8 cellular contexts compared by ENCODE assay signal in the genomic region with DNA sequence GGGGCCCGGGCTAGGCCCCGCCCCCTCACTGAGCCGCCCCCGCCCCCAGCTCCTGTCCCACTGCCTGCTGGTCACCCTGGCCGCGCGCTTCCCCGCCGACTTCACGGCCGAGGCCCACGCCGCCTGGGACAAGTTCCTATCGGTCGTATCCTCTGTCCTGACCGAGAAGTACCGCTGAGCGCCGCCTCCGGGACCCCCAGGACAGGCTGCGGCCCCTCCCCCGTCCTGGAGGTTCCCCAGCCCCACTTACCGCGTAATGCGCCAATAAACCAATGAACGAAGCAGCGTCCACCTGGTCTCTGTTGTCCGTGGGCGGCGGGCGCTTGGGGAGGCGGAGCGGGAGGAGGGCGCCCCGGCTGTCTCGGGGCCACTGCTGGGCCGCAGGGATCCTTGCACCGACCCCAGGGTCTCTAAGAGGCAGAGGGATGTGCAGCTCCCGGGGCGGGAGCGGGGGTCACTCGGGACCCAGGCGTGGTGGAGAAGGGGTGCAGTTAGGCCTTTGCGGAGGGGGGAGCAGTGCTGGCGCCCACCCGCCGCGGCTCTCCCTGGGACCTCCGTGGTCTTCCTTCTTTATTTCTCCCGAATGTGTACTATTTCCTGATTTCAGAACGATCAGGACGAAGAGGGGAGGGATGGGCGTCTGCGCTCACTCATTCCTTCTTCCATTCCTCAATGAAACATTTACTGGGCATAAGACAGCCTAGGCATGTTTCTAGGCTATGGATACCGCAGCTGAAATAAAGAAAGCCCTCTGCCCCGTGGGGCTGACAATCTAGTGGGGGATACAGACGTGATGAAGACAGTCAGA. TPM values are rescaled to one million over a fixed set of nuclear protein-coding genes. Genes with fewer than 3 reads are reported as not detected.
A peak's percentile ranks its signal among the peaks of the same experiment; 100 is the strongest.
DNase-seq lines count a peak whose midpoint lies in the region; ATAC-seq, FAIRE-seq and TF ChIP-seq lines count a peak whose summit lies in the region.

No MANE protein-coding gene starts in this region.

- peaks cover 2% of the 10 kb centered on the region for H3K36me3 Mint-ChIP-seq in neural progenitor cell

- H3K27ac ChIP-seq in SK-N-MC (no peak overlapping the region), neural progenitor cell (no peak overlapping the region)

- H3K27me3 Mint-ChIP-seq in neural progenitor cell (ENCODE audit: insufficient read depth, low read depth): peaks cover 55% of the 10 kb centered on the region

- H3K4me3 ChIP-seq in SK-N-MC (peak overlapping the region; percentile 84), neural progenitor cell (peak overlapping the region; percentile 57)

- H3K27ac Mint-ChIP-seq in neural progenitor cell: peak overlapping the region; percentile 48

- peaks cover 7% of the 10 kb centered on the region for H3K4me1 Mint-ChIP-seq in neural progenitor cell

- FAIRE-seq in GM12892 (lab: Jason Lieb, UNC): no peak

- peak overlapping the region; percentile 86 for H3K4me3 Mint-ChIP-seq in neural progenitor cell

- peaks cover 11% of the 10 kb centered on the region for H3F3A ChIP-seq in neural progenitor cell (ENCODE audit: low read depth)

- peak overlapping the region; percentile 90 for H3K4me2 ChIP-seq in neural progenitor cell

- H3K36me3 ChIP-seq in SK-N-MC (ENCODE audit: insufficient read depth, low read length): no peaks in the 10 kb centered on the region
- H3K36me3 ChIP-seq in neural progenitor cell: no peaks in the 10 kb centered on the region

- peak overlapping the region; percentile 94 for H2AFZ ChIP-seq in neural progenitor cell (replicated peaks)

- H3K9me3 Mint-ChIP-seq in neural progenitor cell: peaks cover 6% of the 10 kb centered on the region

- no peak overlapping the region for H3K9ac ChIP-seq in SK-N-MC (ENCODE audit: insufficient read length)
- no peak overlapping the region for H3K9ac ChIP-seq in neural progenitor cell

- no peak for TF ChIP-seq POLR2A in GM12892 (IDR thresholded peaks at IDR 0.05; ENCODE audit: low read depth, low read length)

- DNase-seq in NCI-H2171 treated with DMSO at 0.1 percent for 48 hours (lab: John Stamatoyannopoulos, UW): peak; percentile 37
- no peak for DNase-seq in NCI-H2171 (lab: John Stamatoyannopoulos, UW)
- DNase-seq in SK-N-MC (ENCODE audit: low read depth, low spot score): no peak
- peak; percentile 71 for DNase-seq in neural progenitor cell (ENCODE audit: low spot score)
- no peak for DNase-seq in activated gamma-delta T cell (lab: John Stamatoyannopoulos, UW)
- no peak for DNase-seq in GM12892 (ENCODE audit: insufficient read length)

- no peak for TF ChIP-seq CTCF in neural progenitor cell (IDR thresholded peaks at IDR 0.05)

- peaks cover 7% of the 10 kb centered on the region for H3K4me1 ChIP-seq in neural progenitor cell

- H3K27me3 ChIP-seq in neural progenitor cell: peaks cover 91% of the 10 kb centered on the region

- H4K20me1 ChIP-seq in neural progenitor cell (ENCODE audit: low read depth): no peaks in the 10 kb centered on the region

- ATAC-seq in esophagus mucosa (peak; percentile 8), GM21367 (IDR thresholded peaks at IDR 0.05; ENCODE audit: unreplicated experiment) (no peak)

- H3K9me3 ChIP-seq in SK-N-MC (ENCODE audit: low read depth, low read length): no peaks in the 10 kb centered on the region
- no peaks in the 10 kb centered on the region for H3K9me3 ChIP-seq in neural progenitor cell (ENCODE audit: low read depth)

- no peaks in the 10 kb centered on the region for H3K79me2 ChIP-seq in neural progenitor cell (ENCODE audit: low read depth)

RNA-seq across cellular contexts. Expression of a gene that starts 2.0 kb away (rescaled TPM):
- total RNA-seq in esophagus mucosa (not detected), neural progenitor cell (ENCODE audit: low replicate concordance) (not detected in 2 replicates)
- polyA plus RNA-seq in GM12892 (2012; ENCODE audit: missing spikeins): 0.40 TPM

RNA-seq across cellular contexts. Expression of a gene that starts 11.4 kb away (rescaled TPM):
- total RNA-seq in esophagus mucosa (not detected), neural progenitor cell (ENCODE audit: low replicate concordance) (not detected in 2 replicates)
- not detected for polyA plus RNA-seq in GM12892 (2012; ENCODE audit: missing spikeins)

RNA-seq across cellular contexts. Expression of a gene that starts 16.0 kb away (rescaled TPM):
- 20.5 TPM for total RNA-seq in esophagus mucosa
- 7.6 and 14.8 TPM in 2 replicates for total RNA-seq in neural progenitor cell (ENCODE audit: low replicate concordance)
- 13.7 TPM for polyA plus RNA-seq in GM12892 (2012; ENCODE audit: missing spikeins)

RNA-seq across cellular contexts. Expression of a gene that starts 18.2 kb away (rescaled TPM):
- 8.2 TPM for total RNA-seq in esophagus mucosa
- not detected in 2 replicates for total RNA-seq in neural progenitor cell (ENCODE audit: low replicate concordance)
- 1.2 TPM for polyA plus RNA-seq in GM12892 (2012; ENCODE audit: missing spikeins)

RNA-seq across cellular contexts. Expression of a gene that starts 22.1 kb away (rescaled TPM):
- total RNA-seq in esophagus mucosa (7.9 TPM), neural progenitor cell (ENCODE audit: low replicate concordance) (not detected in 2 replicates)
- polyA plus RNA-seq in GM12892 (2012; ENCODE audit: missing spikeins): not detected

Comparison
In these comparisons a context has a peak if more than half of its experiments do, and no peak if none do; other contexts are left out.
1. DNase-seq: peak in NCI-H2171 treated with DMSO at 0.1 percent for 48 hours (single experiment) and neural progenitor cell (single experiment); none in NCI-H2171 (single experiment), SK-N-MC (single experiment), activated gamma-delta T cell (single experiment) and GM12892 (single experiment).